In the genomic region with DNA sequence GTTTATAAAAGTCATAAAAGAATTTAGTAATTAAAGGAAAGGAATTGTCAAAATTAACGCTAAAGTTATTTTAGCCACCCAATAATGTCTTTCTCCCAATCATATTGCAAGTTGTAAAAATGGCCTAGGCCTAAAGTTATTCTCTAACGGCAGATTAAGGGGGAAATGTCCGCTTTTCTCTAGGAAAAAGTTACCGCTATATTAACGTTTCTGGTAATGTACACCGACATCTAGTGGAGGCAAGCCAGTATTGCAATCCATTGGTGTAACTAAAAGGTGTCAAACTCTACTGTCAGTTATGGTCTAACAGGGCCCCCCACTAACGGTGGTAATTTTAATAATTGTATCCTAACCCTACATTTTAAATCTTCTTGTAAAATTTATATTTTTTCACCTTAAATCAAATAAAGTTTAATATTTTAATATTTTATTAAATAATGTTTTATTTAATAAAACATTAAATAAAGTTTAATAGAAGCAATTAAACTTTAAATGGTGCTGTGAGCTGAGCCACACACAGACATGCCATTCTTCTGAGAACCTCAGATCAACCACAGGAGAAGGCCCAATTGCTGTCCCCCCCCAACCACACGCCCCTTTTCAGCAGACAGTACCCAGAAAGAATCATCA, we compare ENCODE assay signal across 8 cellular contexts. TPM values are rescaled to one million over a fixed set of nuclear protein-coding genes. Genes with fewer than 3 reads are reported as not detected.
DNase-seq lines count a peak whose midpoint lies in the region; ATAC-seq and TF ChIP-seq lines count a peak whose summit lies in the region.

No MANE protein-coding gene starts in this region.

- H4K20me1 ChIP-seq in fibroblast of lung (ENCODE audit: control insufficient read depth, extremely low read depth, insufficient read depth, low read length) = no peaks in the 10 kb centered on the region

- H3K27ac ChIP-seq in heart left ventricle (no peak overlapping the region), fibroblast of lung (ENCODE audit: insufficient read depth, low read length) (no peak overlapping the region)

- TF ChIP-seq CTCF in heart left ventricle (IDR thresholded peaks at IDR 0.05) (peak; percentile 76 to 95 (median 88)), fibroblast of lung (conservative IDR thresholded peaks at IDR 0.05 in 1 of 2, IDR thresholded peaks at IDR 0.05 in 1 of 2; ENCODE audit: low read depth in 1 of 2, low read length in 2 of 2) (peak; percentile 85 to 91)

- H3K9me3 ChIP-seq in heart left ventricle (no peaks in the 10 kb centered on the region), fibroblast of lung (ENCODE audit: control insufficient read depth, insufficient read depth, low read depth, low read length) (no peaks in the 10 kb centered on the region)

- H3K4me1 ChIP-seq in heart left ventricle = no peaks in the 10 kb centered on the region
- no peaks in the 10 kb centered on the region for H3K4me1 ChIP-seq in fibroblast of lung (ENCODE audit: control insufficient read depth, extremely low read depth, insufficient read depth, low read length)

- TF ChIP-seq POLR2A in heart left ventricle (IDR thresholded peaks at IDR 0.05) = no peak

- no peak overlapping the region for H3K9ac ChIP-seq in fibroblast of lung (ENCODE audit: insufficient read depth, low read length)

- H3K27me3 ChIP-seq in heart left ventricle = no peaks in the 10 kb centered on the region
- no peaks in the 10 kb centered on the region for H3K27me3 ChIP-seq in fibroblast of lung (ENCODE audit: control insufficient read depth, insufficient read depth, low read length)

- no peaks in the 10 kb centered on the region for H3K79me2 ChIP-seq in fibroblast of lung (ENCODE audit: control insufficient read depth, insufficient read depth, low read length)

- H3K36me3 ChIP-seq in heart left ventricle (no peaks in the 10 kb centered on the region), fibroblast of lung (ENCODE audit: control insufficient read depth, insufficient read depth, low read length) (no peaks in the 10 kb centered on the region)

- ATAC-seq in heart left ventricle (peak in 2 of 4 donors; percentile 47 to 50), left ventricle myocardium superior (no peak)

- H3K4me3 ChIP-seq in heart left ventricle (no peak overlapping the region), fibroblast of lung (replicated peaks in 1 of 4; ENCODE audit: control extremely low read depth in 1 of 4, insufficient read depth in 1 of 4, low read depth in 3 of 4, low read length in 4 of 4) (no peak overlapping the region)

- no peak overlapping the region for H2AFZ ChIP-seq in fibroblast of lung (ENCODE audit: low read length)

- WGBS in heart left ventricle, 4 donors = 16 to 19% (median 18%) methylated on average over 8 of the region's 8 CpGs

- intact Hi-C loops in heart left ventricle (cut with DNase I) = loop anchor here in 9 of 10 donors (1.0 to 10.0 kb wide), 6 partner anchors 98 to 284 kb away; a partner anchor contains a TSS
- intact Hi-C loops in left ventricle myocardium superior (cut with micrococcal nuclease) = loop anchor here (5.0 kb wide), 1 partner anchor 98 kb away; no protein-coding TSS in a partner anchor

- H3K4me2 ChIP-seq in fibroblast of lung (ENCODE audit: extremely low read depth, insufficient read depth, low read length) = no peak overlapping the region

- peak in 3 of 5 donors; percentile 22 to 33 (median 26) for DNase-seq in heart left ventricle
- DNase-seq in left ventricle myocardium superior = no peak
- DNase-seq in NCI-H2196 treated with DMSO at 0.1 percent for 48 hours (lab: John Stamatoyannopoulos, UW; ENCODE audit: unreplicated experiment) = peak; percentile 5
- DNase-seq in activated CD4-positive, alpha-beta T cell treated with anti-CD3 and anti-CD28 coated beads, Interleukin-2, amount 50 U/mL, for 48 hours = peak; percentile 45 to 59
- DNase-seq in fibroblast of lung (ENCODE audit: low read depth in 2 of 2) = peak; percentile 23 to 60
- peak; percentile 17 for DNase-seq in pons (ENCODE audit: low spot score)
- DNase-seq in NCI-H187 (lab: John Stamatoyannopoulos, UW) = no peak
- DNase-seq in GM19240 (ENCODE audit: insufficient read length, low spot score) = no peak

RNA-seq across cellular contexts. Expression of a gene that starts 35.9 kb away (rescaled TPM):
- total RNA-seq in heart left ventricle (10 to 100 TPM in 7 of 9 donors, 1 to 10 TPM in 2; 3.3 to 26.6 (median 18.1) TPM), left ventricle myocardium superior (18.4 TPM), fibroblast of lung (5.9 and 6.3 TPM in 2 replicates)
- polyA plus RNA-seq in heart left ventricle (10 to 100 TPM; 15.5 to 17.6 TPM), fibroblast of lung (5.3 and 5.5 TPM in 2 replicates)
- 5.3 and 7.0 TPM in 2 replicates for polyA plus RNA-seq in fibroblast of lung (2012)
- 21.3 and 60.9 TPM in 2 replicates for polyA minus RNA-seq in fibroblast of lung (ENCODE audit: low replicate concordance)

RNA-seq across cellular contexts. Expression of a gene that starts 42.8 kb away (rescaled TPM):
- total RNA-seq in heart left ventricle = 1 to 10 TPM; 3.5 to 6.2 (median 4.7) TPM
- 1 to 10 TPM; 6.3 to 7.2 TPM for polyA plus RNA-seq in heart left ventricle
- total RNA-seq in left ventricle myocardium superior = 5.5 TPM
- 4.1 and 4.8 TPM in 2 replicates for total RNA-seq in fibroblast of lung
- polyA plus RNA-seq in fibroblast of lung = 2.9 and 3.0 TPM in 2 replicates
- 1.8 and 2.3 TPM in 2 replicates for polyA plus RNA-seq in fibroblast of lung (2012)
- polyA minus RNA-seq in fibroblast of lung (ENCODE audit: low replicate concordance) = 0.31 and 7.6 TPM in 2 replicates

RNA-seq across cellular contexts. Expression of a gene that starts 53.6 kb away (rescaled TPM):
- total RNA-seq in heart left ventricle (1 to 10 TPM; 4.1 to 7.9 (median 5.4) TPM), left ventricle myocardium superior (5.3 TPM), fibroblast of lung (5.4 TPM in 2 replicates)
- polyA plus RNA-seq in heart left ventricle (1 to 10 TPM; 3.3 to 4.9 TPM), fibroblast of lung (4.3 and 5.0 TPM in 2 replicates)
- polyA plus RNA-seq in fibroblast of lung (2012) = 2.9 and 3.4 TPM in 2 replicates
- 0.07 TPM in 1 of 2 replicates, not detected in the other for polyA minus RNA-seq in fibroblast of lung (ENCODE audit: low replicate concordance)

Comparison
In these comparisons a context has a peak if more than half of its experiments do, and no peak if none do; other contexts are left out.
1. DNase-seq: peak in heart left ventricle (3 of 5), NCI-H2196 treated with DMSO at 0.1 percent for 48 hours (single experiment), activated CD4-positive, alpha-beta T cell treated with anti-CD3 and anti-CD28 coated beads, Interleukin-2, amount 50 U/mL, for 48 hours (2 of 2), fibroblast of lung (2 of 2) and pons (single experiment); none in left ventricle myocardium superior (single experiment), NCI-H187 (0 of 2) and GM19240 (single experiment).